ENCODE assay signal across 9 cellular contexts in the genomic region with DNA sequence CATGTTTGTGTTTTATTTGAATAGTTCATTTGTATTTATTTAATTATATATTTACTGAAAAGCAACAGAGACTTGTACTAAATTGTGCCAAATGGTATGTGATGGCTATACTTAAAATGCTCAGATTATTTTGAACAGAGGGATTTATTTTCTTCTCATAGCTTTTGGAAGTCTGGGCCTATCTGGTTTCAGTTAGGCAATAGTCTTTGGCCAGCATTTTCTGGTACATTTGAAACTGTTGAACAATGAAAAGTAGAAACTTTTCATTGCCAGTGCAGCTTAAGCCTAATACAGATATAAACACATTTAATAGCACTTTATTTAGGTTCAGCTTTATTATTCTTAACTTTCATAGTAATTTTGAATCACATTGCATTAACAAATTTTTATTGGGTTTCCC.
"Had no signal": no experiment of that assay in that cellular context is flagged by ENCODE, and none has a peak within 500 bp of the region (broad histone marks: within the 10 kb centered on the region; RNA-seq: fewer than 3 reads in every experiment).

No MANE protein-coding gene starts in this region.

- DNase-seq: GM23248, GOT3, H7, HFFc6, KBM-7 had no signal

- H3K9me3 ChIP-seq: HAP-1 had no signal

- H2AFZ ChIP-seq: GM23248 had no signal

- ATAC-seq: HCT116, HepG2 had no signal

- H3K27ac ChIP-seq: GM23248, HL-60 had no signal

- H3K36me3 ChIP-seq: HAP-1 had no signal

- H3K4me3 ChIP-seq: GM23248, HAP-1 had no signal

- H3K9ac ChIP-seq: GM23248 had no signal

- H3K4me1 ChIP-seq: HAP-1 had no signal
